In genomic region chr13:51645154-51645650, GRCh38 we compare ENCODE assay signal across 9 cellular contexts.
DNase-seq lines count a peak whose midpoint lies in the region; ATAC-seq and TF ChIP-seq lines count a peak whose summit lies in the region.
"Had no signal": no experiment of that assay in that cellular context is flagged by ENCODE, and none has a peak within 500 bp of the region (broad histone marks: within the 10 kb centered on the region; RNA-seq: fewer than 3 reads in every experiment).

No MANE protein-coding gene starts in this region.

- H3K4me1 Mint-ChIP-seq in activated T-cell treated with anti-CD3 and anti-CD28 coated beads, Interleukin-2, amount 50 U/mL, for 72 hours (ENCODE audit: low read depth): peaks cover 41% of the 10 kb centered on the region

- peaks cover 0 to 2% of the 10 kb centered on the region in 2 donors for H3K36me3 Mint-ChIP-seq in activated T-cell treated with anti-CD3 and anti-CD28 coated beads, Interleukin-2, amount 50 U/mL, for 72 hours (ENCODE audit: insufficient read depth in 2 of 2)

- H3K4me3 Mint-ChIP-seq in activated T-cell treated with anti-CD3 and anti-CD28 coated beads, Interleukin-2, amount 50 U/mL, for 72 hours: peak overlapping the region; percentile 53 to 61
- H3K4me3 Mint-ChIP-seq: nephron had no signal

- DNase-seq in EL (peak; percentile 36), HT1080 (ENCODE audit: low read depth) (peak; percentile 45), heart right ventricle (no peak), superior temporal gyrus (ENCODE audit: extremely low spot score) (peak; percentile 47), tibial artery (no peak), COLO668 (lab: John Stamatoyannopoulos, UW; ENCODE audit: unreplicated experiment) (no peak), NCI-H1048 (lab: John Stamatoyannopoulos, UW) (no peak)
- DNase-seq in activated T-cell treated with anti-CD3 and anti-CD28 coated beads, Interleukin-2, amount 50 U/mL, for 72 hours: peak; percentile 18 to 26

- no peaks in the 10 kb centered on the region for H3K9me3 Mint-ChIP-seq in activated T-cell treated with anti-CD3 and anti-CD28 coated beads, Interleukin-2, amount 50 U/mL, for 72 hours
- H3K9me3 Mint-ChIP-seq: nephron had no signal

- H3K4me3 ChIP-seq in heart right ventricle (no peak overlapping the region), tibial artery (no peak overlapping the region)

- intact Hi-C loops in heart right ventricle (cut with DNase I) (no loop called here), tibial artery (cut with DNase I; ENCODE audit: low total_unique reads) (no loop called here)

- H3K9me3 ChIP-seq in heart right ventricle (no peaks in the 10 kb centered on the region), tibial artery (no peaks in the 10 kb centered on the region)

- no peaks in the 10 kb centered on the region for H3K27me3 Mint-ChIP-seq in activated T-cell treated with anti-CD3 and anti-CD28 coated beads, Interleukin-2, amount 50 U/mL, for 72 hours (ENCODE audit: low read depth)

- H3K4me1 ChIP-seq in heart right ventricle: peaks cover 0 to 42% (median 30%) of the 10 kb centered on the region in 9 donors
- H3K4me1 ChIP-seq in tibial artery: peaks cover 0 to 38% (median 24%) of the 10 kb centered on the region in 4 donors

- H3K27me3 ChIP-seq in heart right ventricle (no peaks in the 10 kb centered on the region), tibial artery (no peaks in the 10 kb centered on the region)

- peak overlapping the region; percentile 84 for H3K27ac Mint-ChIP-seq in activated T-cell treated with anti-CD3 and anti-CD28 coated beads, Interleukin-2, amount 50 U/mL, for 72 hours

- no peaks in the 10 kb centered on the region for H3K36me3 ChIP-seq in heart right ventricle
- no peaks in the 10 kb centered on the region for H3K36me3 ChIP-seq in tibial artery

- WGBS in heart right ventricle, 2 donors: 40 to 44% methylated on average over 4 of the region's 4 CpGs

- TF ChIP-seq CTCF in heart right ventricle (IDR thresholded peaks at IDR 0.05) (no peak), tibial artery (IDR thresholded peaks at IDR 0.05) (no peak)

- peak; percentile 70 to 74 for ATAC-seq in activated T-cell treated with anti-CD3 and anti-CD28 coated beads, Interleukin-2, amount 50 U/mL, for 72 hours (replicated peaks in 1 of 2)
- ATAC-seq in heart right ventricle: peak in 7 of 8 donors; percentile 24 to 76 (median 68)

- H3K27ac ChIP-seq in heart right ventricle (peak overlapping the region in 5 of 10 donors; percentile 3 to 38 (median 24)), tibial artery (peak overlapping the region in 1 of 2 donors; percentile 16)

Comparison
In these comparisons a context has a peak if more than half of its experiments do, and no peak if none do; other contexts are left out.
1. DNase-seq: peak in EL (single experiment), HT1080 (single experiment), activated T-cell treated with anti-CD3 and anti-CD28 coated beads, Interleukin-2, amount 50 U/mL, for 72 hours (2 of 2) and superior temporal gyrus (single experiment); none in heart right ventricle (0 of 2), tibial artery (0 of 2), COLO668 (single experiment) and NCI-H1048 (single experiment).